Comparison of ENCODE assay signal across 8 cellular contexts in the genomic region with DNA sequence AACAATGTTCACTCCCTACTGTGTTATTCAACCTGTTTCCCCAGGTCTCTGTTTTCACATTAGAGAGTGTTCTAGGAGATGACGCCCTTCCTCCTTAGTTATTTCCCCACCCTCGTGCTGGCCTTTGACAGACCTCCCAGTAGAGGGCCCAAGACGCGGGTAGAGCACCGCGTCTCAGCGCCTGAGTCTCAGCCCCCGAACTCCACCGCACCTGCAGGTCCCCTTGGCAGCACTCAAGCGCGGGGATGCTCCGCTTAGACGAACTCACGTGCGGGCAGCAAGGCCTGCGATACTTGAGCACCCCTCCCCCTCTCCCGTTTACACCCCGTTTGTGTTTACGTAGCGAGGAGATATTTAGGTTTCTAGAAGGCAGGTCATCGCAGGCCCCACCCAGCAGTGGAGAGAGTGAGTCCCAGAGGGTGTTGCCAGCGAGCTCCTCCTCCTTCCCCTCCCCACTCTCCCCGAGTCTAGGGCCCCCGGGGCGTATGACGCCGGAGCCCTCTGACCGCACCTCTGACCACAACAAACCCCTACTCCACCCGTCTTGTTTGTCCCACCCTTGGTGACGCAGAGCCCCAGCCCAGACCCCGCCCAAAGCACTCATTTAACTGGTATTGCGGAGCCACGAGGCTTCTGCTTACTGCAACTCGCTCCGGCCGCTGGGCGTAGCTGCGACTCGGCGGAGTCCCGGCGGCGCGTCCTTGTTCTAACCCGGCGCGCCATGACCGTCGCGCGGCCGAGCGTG. TPM values are rescaled to one million over a fixed set of nuclear protein-coding genes. Genes with fewer than 3 reads are reported as not detected.
DNase-seq lines count a peak whose midpoint lies in the region; ATAC-seq lines count a peak whose summit lies in the region.

A gene with protein sequence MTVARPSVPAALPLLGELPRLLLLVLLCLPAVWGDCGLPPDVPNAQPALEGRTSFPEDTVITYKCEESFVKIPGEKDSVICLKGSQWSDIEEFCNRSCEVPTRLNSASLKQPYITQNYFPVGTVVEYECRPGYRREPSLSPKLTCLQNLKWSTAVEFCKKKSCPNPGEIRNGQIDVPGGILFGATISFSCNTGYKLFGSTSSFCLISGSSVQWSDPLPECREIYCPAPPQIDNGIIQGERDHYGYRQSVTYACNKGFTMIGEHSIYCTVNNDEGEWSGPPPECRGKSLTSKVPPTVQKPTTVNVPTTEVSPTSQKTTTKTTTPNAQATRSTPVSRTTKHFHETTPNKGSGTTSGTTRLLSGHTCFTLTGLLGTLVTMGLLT (plus strand): TSS at position 634 of the 745 bp plus-strand sequence. CDS start 88 bp downstream, at position 722.

- ATAC-seq in GM18498 (IDR thresholded peaks at IDR 0.05; ENCODE audit: unreplicated experiment) (peak; percentile 94), HG02884 (IDR thresholded peaks at IDR 0.05; ENCODE audit: unreplicated experiment) (peak; percentile 91)

- DNase-seq in NCI-H187 (lab: John Stamatoyannopoulos, UW) (peak; percentile 86 to 94), T-helper 9 cell (peak; percentile 99), astrocyte of the hippocampus (ENCODE audit: low read depth, low spot score) (peak; percentile 94), hepatic stellate cell (ENCODE audit: low spot score) (peak; percentile 74), renal cortical epithelial cell (ENCODE audit: low read depth) (peak; percentile 97), NCI-H446 treated with DMSO at 0.1 percent for 48 hours (lab: John Stamatoyannopoulos, UW) (no peak)

RNA-seq across cellular contexts. Expression of the gene that starts here (rescaled TPM):
- 16.6 and 21.0 TPM in 2 replicates for total RNA-seq in renal cortical epithelial cell
